ENCODE assay signal across 2 cellular contexts in genomic region chr4:74483226-74483911, GRCh38.
A peak's percentile ranks its signal among the peaks of the same experiment; 100 is the strongest.
TF ChIP-seq lines count a peak whose summit lies in the region.

No MANE protein-coding gene starts in this region.

TF ChIP-seq in HCT116, 20 proteins besides CTCF, POLR2A, EP300 and RAD21:
- TF ChIP-seq EZH2phosphoT487 (IDR thresholded peaks at IDR 0.05; ENCODE audit: borderline replicate concordance): no peak
- TF ChIP-seq JUND (IDR thresholded peaks at IDR 0.05): no peak
- TF ChIP-seq ZFX (IDR thresholded peaks at IDR 0.05): no peak
- no peak; the same call in 1 of the 2 replicates for TF ChIP-seq EGR1 (IDR thresholded peaks at IDR 0.05; ENCODE audit: low read depth)
- no peak for TF ChIP-seq EZH2 (IDR thresholded peaks at IDR 0.05)
- no peak for TF ChIP-seq SP1 (IDR thresholded peaks at IDR 0.05; ENCODE audit: low read depth)
- TF ChIP-seq ELF1 (IDR thresholded peaks at IDR 0.05; ENCODE audit: borderline replicate concordance, low read depth): no peak
- TF ChIP-seq CBX3 (IDR thresholded peaks at IDR 0.05; ENCODE audit: low read depth): no peak
- TF ChIP-seq FOSL1 (IDR thresholded peaks at IDR 0.05; ENCODE audit: low read depth): no peak
- no peak for TF ChIP-seq POLR2AphosphoS5 (IDR thresholded peaks at IDR 0.05; ENCODE audit: low read depth, low read length)
- no peak for TF ChIP-seq ZNF274 (IDR thresholded peaks at IDR 0.05; ENCODE audit: low read depth, low read length)
- no peak for TF ChIP-seq REST (IDR thresholded peaks at IDR 0.05; ENCODE audit: low read depth)

TF ChIP-seq in K562, 482 proteins besides CTCF, POLR2A, EP300 and RAD21:
- TF ChIP-seq TEAD4 (IDR thresholded peaks at IDR 0.05; ENCODE audit: low read length): peak; percentile 78
- no peak for TF ChIP-seq TEAD4 (CRISPR knock-in tag; IDR thresholded peaks at IDR 0.05; ENCODE audit: borderline replicate concordance)
- TF ChIP-seq ASH1L (IDR thresholded peaks at IDR 0.05; ENCODE audit: borderline replicate concordance, low read depth, partially characterized antibody): no peak
- TF ChIP-seq TRIM24 (IDR thresholded peaks at IDR 0.05): 0 out of 4 replicates have a peak, but pooled peaks of 1 of the 2 experiments have one; percentile 19
- TF ChIP-seq POLR2AphosphoS5 (IDR thresholded peaks at IDR 0.05; ENCODE audit: control insufficient read depth, insufficient read depth, low read depth, low read length): peak; percentile 43; the same call in 1 of the 2 replicates
- peak; percentile 84 for TF ChIP-seq CBFA2T3 (IDR thresholded peaks at IDR 0.05)
- TF ChIP-seq TCF3 (CRISPR knock-in tag; IDR thresholded peaks at IDR 0.05): peak; percentile 62
- no peak for TF ChIP-seq KLF10 (CRISPR knock-in tag; IDR thresholded peaks at IDR 0.05)
- peak; percentile 39; the same call in 1 of the 2 replicates for TF ChIP-seq NCOR1 (IDR thresholded peaks at IDR 0.05)
- no peak for TF ChIP-seq TGIF2 (CRISPR knock-in tag; IDR thresholded peaks at IDR 0.05)
- TF ChIP-seq ARID1B (IDR thresholded peaks at IDR 0.05): peak; percentile 56
- 0 out of 4 replicates have a peak, but pooled peaks of 1 of the 2 experiments have one; percentile 18 for TF ChIP-seq HDAC1 (IDR thresholded peaks at IDR 0.05)
- no peak for TF ChIP-seq NFE2 (IDR thresholded peaks at IDR 0.05; ENCODE audit: low read depth)
- no peak for TF ChIP-seq E2F1 (CRISPR knock-in tag; IDR thresholded peaks at IDR 0.05)
- peak; percentile 27; the same call in 1 of the 2 replicates for TF ChIP-seq SMARCA4 (IDR thresholded peaks at IDR 0.05)
- no peak for TF ChIP-seq TCF7 (IDR thresholded peaks at IDR 0.05; ENCODE audit: borderline replicate concordance)
- no peak for TF ChIP-seq ZFP30 (CRISPR knock-in tag; IDR thresholded peaks at IDR 0.05; ENCODE audit: borderline replicate concordance)
- no peak for TF ChIP-seq CEBPB (tag; IDR thresholded peaks at IDR 0.05)
- no peak for TF ChIP-seq ILK (tag; IDR thresholded peaks at IDR 0.05; ENCODE audit: borderline replicate concordance, low read depth)
- no peak for TF ChIP-seq ZNF785 (CRISPR knock-in tag; IDR thresholded peaks at IDR 0.05)
- TF ChIP-seq ZNF184 (CRISPR knock-in tag; IDR thresholded peaks at IDR 0.05): no peak
- no peak for TF ChIP-seq KAT7 (CRISPR knock-in tag; IDR thresholded peaks at IDR 0.05; ENCODE audit: borderline replicate concordance)
- TF ChIP-seq CTBP1 (IDR thresholded peaks at IDR 0.05; ENCODE audit: borderline replicate concordance): peak; percentile 65; the same call in 1 of the 2 replicates
- no peak for TF ChIP-seq ZNF133 (CRISPR knock-in tag; IDR thresholded peaks at IDR 0.05)
- TF ChIP-seq ZNF282 (CRISPR knock-in tag; IDR thresholded peaks at IDR 0.05): no peak
- TF ChIP-seq ZEB2 (IDR thresholded peaks at IDR 0.05): peak; percentile 57; the same call in 1 of the 2 replicates
- TF ChIP-seq PKNOX1 (IDR thresholded peaks at IDR 0.05): no peak
- TF ChIP-seq CBFA2T2 (conservative IDR thresholded peaks at IDR 0.05): peak; percentile 72
- TF ChIP-seq GATA2 (CRISPR knock-in tag; IDR thresholded peaks at IDR 0.05): 0 out of 2 replicates have a peak, but pooled peaks have one; percentile 37
- no peak for TF ChIP-seq CBX3 (IDR thresholded peaks at IDR 0.05; ENCODE audit: borderline replicate concordance in 1 of 2, low read length in 2 of 2)
- TF ChIP-seq ZNF609 (CRISPR knock-in tag; IDR thresholded peaks at IDR 0.05; ENCODE audit: borderline replicate concordance): no peak
- TF ChIP-seq DLX4 (CRISPR knock-in tag; IDR thresholded peaks at IDR 0.05): no peak
- no peak for TF ChIP-seq E2F5 (CRISPR knock-in tag; IDR thresholded peaks at IDR 0.05)
- TF ChIP-seq ZNF780A (CRISPR knock-in tag; IDR thresholded peaks at IDR 0.05): no peak
- TF ChIP-seq NFE2L1 (tag; IDR thresholded peaks at IDR 0.05; ENCODE audit: borderline replicate concordance, low read depth): no peak
- TF ChIP-seq HSF4 (CRISPR knock-in tag; IDR thresholded peaks at IDR 0.05; ENCODE audit: borderline replicate concordance): no peak
- TF ChIP-seq SLC30A9 (CRISPR knock-in tag; IDR thresholded peaks at IDR 0.05): no peak
- no peak for TF ChIP-seq ZNF77 (CRISPR knock-in tag; IDR thresholded peaks at IDR 0.05)
- no peak for TF ChIP-seq MTA3 (IDR thresholded peaks at IDR 0.05; ENCODE audit: borderline replicate concordance)
- TF ChIP-seq PHTF2 (CRISPR knock-in tag; IDR thresholded peaks at IDR 0.05): no peak
- TF ChIP-seq ETV5 (CRISPR knock-in tag; IDR thresholded peaks at IDR 0.05; ENCODE audit: low read depth): no peak
- no peak for TF ChIP-seq ILF3 (IDR thresholded peaks at IDR 0.05; ENCODE audit: borderline replicate concordance)
- TF ChIP-seq SOX6 (IDR thresholded peaks at IDR 0.05): peak; percentile 91
- no peak for TF ChIP-seq THRA (IDR thresholded peaks at IDR 0.05)
- TF ChIP-seq SUPT5H (IDR thresholded peaks at IDR 0.05): no peak
- no peak for TF ChIP-seq ZBTB9 (CRISPR knock-in tag; IDR thresholded peaks at IDR 0.05)
- no peak for TF ChIP-seq HDGF (IDR thresholded peaks at IDR 0.05)
- TF ChIP-seq TAL1 (IDR thresholded peaks at IDR 0.05): peak; percentile 59; the same call in 1 of the 2 replicates
- TF ChIP-seq CREM (IDR thresholded peaks at IDR 0.05; ENCODE audit: low read depth): 0 out of 2 replicates have a peak, but pooled peaks have one; percentile 17
- no peak for TF ChIP-seq NKRF (IDR thresholded peaks at IDR 0.05; ENCODE audit: borderline replicate concordance)
- no peak for TF ChIP-seq CSDE1 (IDR thresholded peaks at IDR 0.05)
- TF ChIP-seq ZNF766 (CRISPR knock-in tag; conservative IDR thresholded peaks at IDR 0.05): no peak
- TF ChIP-seq MAFF (IDR thresholded peaks at IDR 0.05; ENCODE audit: low read length): no peak
- no peak for TF ChIP-seq RB1 (IDR thresholded peaks at IDR 0.05; ENCODE audit: low read depth)
